15 cellular contexts compared by ENCODE assay signal in genomic region chr3:66400381-66401156, GRCh38.
A peak's percentile ranks its signal among the peaks of the same experiment; 100 is the strongest.
DNase-seq lines count a peak whose midpoint lies in the region; ATAC-seq and TF ChIP-seq lines count a peak whose summit lies in the region.
"Had no signal": no experiment of that assay in that cellular context is flagged by ENCODE, and none has a peak within 500 bp of the region (broad histone marks: within the 10 kb centered on the region; RNA-seq: fewer than 3 reads in every experiment).

No MANE protein-coding gene starts in this region.

- intact Hi-C loops in Right ventricle myocardium superior (cut with DNase I): loop anchor here (5.0 kb wide), 1 partner anchor 417 kb away; no protein-coding TSS in a partner anchor
- intact Hi-C loops in dorsolateral prefrontal cortex (cut with DNase I): loop anchor here (10.0 kb wide), 1 partner anchor 126 kb away; no protein-coding TSS in a partner anchor
- intact Hi-C loops in spleen (cut with DNase I; ENCODE audit: low total_unique reads): no loop called here

- H3K27ac ChIP-seq in right atrium auricular region: no peak overlapping the region
- H3K27ac ChIP-seq in dorsolateral prefrontal cortex: peak overlapping the region in 48 of 59 donors; percentile 6 to 93 (median 56)
- peak overlapping the region; percentile 51 for H3K27ac ChIP-seq in neural progenitor cell
- H3K27ac ChIP-seq in spleen: no peak overlapping the region

- H4K20me1 ChIP-seq in neural progenitor cell (ENCODE audit: low read depth): peaks cover 96% of the 10 kb centered on the region

- peaks cover 50% of the 10 kb centered on the region for H3K36me3 ChIP-seq in right atrium auricular region
- peaks cover 12% of the 10 kb centered on the region for H3K36me3 ChIP-seq in neural progenitor cell
- peaks cover 0 to 83% (median 19%) of the 10 kb centered on the region in 6 donors for H3K36me3 ChIP-seq in spleen

- H3K79me2 ChIP-seq in neural progenitor cell (ENCODE audit: low read depth): peaks cover 93% of the 10 kb centered on the region

- peaks cover 38% of the 10 kb centered on the region for H3K4me1 Mint-ChIP-seq in neural progenitor cell
- no peaks in the 10 kb centered on the region for H3K4me1 Mint-ChIP-seq in activated naive CD8-positive, alpha-beta T cell treated with anti-CD3 and anti-CD28 coated beads, Interleukin-2, amount 50 U/mL, for 24 hours

- H3K27ac Mint-ChIP-seq in neural progenitor cell: peak overlapping the region; percentile 79
- no peak overlapping the region for H3K27ac Mint-ChIP-seq in activated naive CD8-positive, alpha-beta T cell treated with anti-CD3 and anti-CD28 coated beads, Interleukin-2, amount 50 U/mL, for 24 hours
- H3K27ac Mint-ChIP-seq: activated CD8-positive, alpha-beta T cell treated with anti-CD3 and anti-CD28 coated beads, Interleukin-2, amount 10 ng/mL, durations not matched to agents 7 days and 5 days had no signal

- ATAC-seq in Right ventricle myocardium superior (ENCODE audit: poor library complexity): no peak
- no peak for ATAC-seq in activated naive CD8-positive, alpha-beta T cell treated with anti-CD3 and anti-CD28 coated beads, Interleukin-2, amount 50 U/mL, for 24 hours
- ATAC-seq: activated CD8-positive, alpha-beta T cell treated with anti-CD3 and anti-CD28 coated beads, Interleukin-2, amount 10 ng/mL, durations not matched to agents 7 days and 5 days had no signal

- peaks cover 17% of the 10 kb centered on the region for H3F3A ChIP-seq in neural progenitor cell (ENCODE audit: low read depth)

- peak; percentile 30 for DNase-seq in Right ventricle myocardium superior
- no peak for DNase-seq in right atrium auricular region (ENCODE audit: low spot score)
- DNase-seq in dorsolateral prefrontal cortex: peak in 1 of 10 donors; percentile 16
- peak; percentile 44 for DNase-seq in neural progenitor cell (ENCODE audit: low spot score)
- DNase-seq in AG08395 (ENCODE audit: low spot score): no peak
- no peak for DNase-seq in NCI-H226
- DNase-seq in spleen: no peak
- DNase-seq in activated naive CD8-positive, alpha-beta T cell treated with anti-CD3 and anti-CD28 coated beads, Interleukin-2, amount 50 U/mL, for 24 hours: no peak
- DNase-seq: activated CD8-positive, alpha-beta T cell treated with anti-CD3 and anti-CD28 coated beads, Interleukin-2, amount 10 ng/mL, durations not matched to agents 7 days and 5 days; activated gamma-delta T cell; Calu3; immature natural killer cell; NCI-H1048; stimulated activated CD4-positive, alpha-beta T cell treated with anti-CD3 and anti-CD28 coated beads, Interleukin-2, amount 100 ng/mL, for 48 hours had no signal

- no peaks in the 10 kb centered on the region for H3K27me3 ChIP-seq in right atrium auricular region
- H3K27me3 ChIP-seq in dorsolateral prefrontal cortex: no peaks in the 10 kb centered on the region
- no peaks in the 10 kb centered on the region for H3K27me3 ChIP-seq in neural progenitor cell
- no peaks in the 10 kb centered on the region for H3K27me3 ChIP-seq in spleen (replicated peaks in 1 of 7)

- 75 to 89% (median 86%) methylated on average over 15 of the region's 15 CpGs for WGBS in spleen, 5 donors

- H3K36me3 Mint-ChIP-seq in neural progenitor cell: peaks cover 37% of the 10 kb centered on the region
- peaks cover 6% of the 10 kb centered on the region for H3K36me3 Mint-ChIP-seq in activated naive CD8-positive, alpha-beta T cell treated with anti-CD3 and anti-CD28 coated beads, Interleukin-2, amount 50 U/mL, for 24 hours (ENCODE audit: low read depth)

- H3K27me3 Mint-ChIP-seq in neural progenitor cell (ENCODE audit: insufficient read depth, low read depth): peaks cover 4% of the 10 kb centered on the region
- no peaks in the 10 kb centered on the region for H3K27me3 Mint-ChIP-seq in activated naive CD8-positive, alpha-beta T cell treated with anti-CD3 and anti-CD28 coated beads, Interleukin-2, amount 50 U/mL, for 24 hours

- no peaks in the 10 kb centered on the region for H3K9me3 ChIP-seq in right atrium auricular region
- no peaks in the 10 kb centered on the region for H3K9me3 ChIP-seq in neural progenitor cell (ENCODE audit: low read depth)
- H3K9me3 ChIP-seq in spleen: no peaks in the 10 kb centered on the region
- H3K9me3 ChIP-seq: prostate gland had no signal

- peaks cover 0 to 28% of the 10 kb centered on the region in 2 donors for H3K4me1 ChIP-seq in right atrium auricular region
- peaks cover 38% of the 10 kb centered on the region for H3K4me1 ChIP-seq in neural progenitor cell
- H3K4me1 ChIP-seq in spleen: no peaks in the 10 kb centered on the region

- H3K9me3 Mint-ChIP-seq in neural progenitor cell: no peaks in the 10 kb centered on the region
- H3K9me3 Mint-ChIP-seq in activated naive CD8-positive, alpha-beta T cell treated with anti-CD3 and anti-CD28 coated beads, Interleukin-2, amount 50 U/mL, for 24 hours: no peaks in the 10 kb centered on the region
- H3K9me3 Mint-ChIP-seq: immature natural killer cell had no signal

- H2AFZ ChIP-seq in neural progenitor cell (replicated peaks): no peak overlapping the region

- H3K4me3 ChIP-seq in right atrium auricular region: no peak overlapping the region
- H3K4me3 ChIP-seq in dorsolateral prefrontal cortex: no peak overlapping the region
- H3K4me3 ChIP-seq in neural progenitor cell: no peak overlapping the region
- H3K4me3 ChIP-seq in spleen: no peak overlapping the region
- H3K4me3 ChIP-seq: prostate gland had no signal

- peak overlapping the region; percentile 57 for H3K4me3 Mint-ChIP-seq in neural progenitor cell
- no peak overlapping the region for H3K4me3 Mint-ChIP-seq in activated naive CD8-positive, alpha-beta T cell treated with anti-CD3 and anti-CD28 coated beads, Interleukin-2, amount 50 U/mL, for 24 hours
- H3K4me3 Mint-ChIP-seq: activated CD8-positive, alpha-beta T cell treated with anti-CD3 and anti-CD28 coated beads, Interleukin-2, amount 10 ng/mL, durations not matched to agents 7 days and 5 days; immature natural killer cell had no signal

- TF ChIP-seq CTCF in right atrium auricular region (IDR thresholded peaks at IDR 0.05) (no peak), dorsolateral prefrontal cortex (IDR thresholded peaks at IDR 0.05 in 54 of 56, conservative IDR thresholded peaks at IDR 0.05 in 2 of 56; ENCODE audit: low read depth in 1 of 56, partially characterized antibody in 56 of 56) (no peak), neural progenitor cell (IDR thresholded peaks at IDR 0.05) (no peak), spleen (IDR thresholded peaks at IDR 0.05 in 8 of 11, conservative IDR thresholded peaks at IDR 0.05 in 3 of 11) (no peak)

- TF ChIP-seq POLR2A in spleen (IDR thresholded peaks at IDR 0.05): no peak

- peak overlapping the region; percentile 11 for H3K4me2 ChIP-seq in neural progenitor cell

- H3K9ac ChIP-seq in neural progenitor cell: no peak overlapping the region

Comparison
In these comparisons a context has a peak if more than half of its experiments do, and no peak if none do; other contexts are left out.
1. DNase-seq: peak in Right ventricle myocardium superior (single experiment) and neural progenitor cell (single experiment); none in right atrium auricular region (single experiment), AG08395 (single experiment), NCI-H226 (single experiment), spleen (single experiment) and activated naive CD8-positive, alpha-beta T cell treated with anti-CD3 and anti-CD28 coated beads, Interleukin-2, amount 50 U/mL, for 24 hours (single experiment).
2. H3K27ac ChIP-seq: peak in dorsolateral prefrontal cortex (48 of 59) and neural progenitor cell (single experiment); none in right atrium auricular region (0 of 2) and spleen (0 of 8).